ENCODE assay signal across 3 cellular contexts in the genomic region with DNA sequence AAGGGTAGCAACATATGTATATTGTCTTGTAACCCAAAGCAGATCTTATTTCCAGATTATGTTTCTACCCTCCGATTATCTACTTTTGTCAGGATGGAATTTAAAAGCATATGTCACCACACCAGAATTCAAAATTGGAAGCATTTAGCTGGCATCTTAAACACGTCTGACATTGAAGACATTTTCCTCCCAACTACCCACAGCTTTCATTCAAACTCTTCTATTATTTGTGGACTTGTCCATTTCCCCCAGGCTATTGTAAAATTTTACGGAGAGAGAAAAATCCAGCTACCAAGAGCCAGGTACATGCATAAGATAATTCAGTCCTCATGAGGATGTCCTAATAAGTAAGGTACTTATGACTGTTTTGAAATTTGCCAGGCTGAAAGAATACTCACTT.
"Had no signal": no experiment of that assay in that cellular context is flagged by ENCODE, and none has a peak within 500 bp of the region (broad histone marks: within the 10 kb centered on the region; RNA-seq: fewer than 3 reads in every experiment).

No MANE protein-coding gene starts in this region.

- H3K4me3 ChIP-seq: GM12878 had no signal

- ATAC-seq: GM12878 had no signal

- DNase-seq: GDM1, GF-D8 had no signal
